19 cellular contexts compared by ENCODE assay signal in the genomic region with DNA sequence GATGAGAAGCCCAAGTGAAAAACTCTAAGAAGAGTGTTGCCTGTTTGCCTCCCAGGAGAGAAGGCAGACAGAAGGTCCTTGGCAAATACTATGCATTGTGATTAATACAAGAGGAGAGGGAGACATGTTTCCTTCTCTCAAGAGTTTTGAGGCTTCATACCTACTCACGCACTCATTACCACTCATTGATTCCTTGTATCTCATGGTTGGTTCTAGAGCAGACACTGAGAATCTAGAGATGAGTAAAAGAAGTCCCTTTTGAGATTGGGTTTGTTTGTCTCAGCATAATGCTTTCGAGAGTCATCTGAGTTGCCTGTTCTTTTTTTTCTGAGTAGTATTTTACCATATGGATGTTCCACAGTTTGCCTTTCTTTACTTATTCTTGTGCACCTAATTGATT. TPM values are rescaled to one million over a fixed set of nuclear protein-coding genes. Genes with fewer than 3 reads are reported as not detected.
DNase-seq lines count a peak whose midpoint lies in the region; ATAC-seq and TF ChIP-seq lines count a peak whose summit lies in the region.
"Had no signal": no experiment of that assay in that cellular context is flagged by ENCODE, and none has a peak within 500 bp of the region (broad histone marks: within the 10 kb centered on the region; RNA-seq: fewer than 3 reads in every experiment).

No MANE protein-coding gene starts in this region.

- in situ Hi-C loops in KBM-7 (cut with MboI; ENCODE audit: low pct_unique_long_range_greater_than_20kb, low sequenced_read_pairs) = no loop called here

- H3K9me3 Mint-ChIP-seq in activated naive CD4-positive, alpha-beta T cell treated with anti-CD3 and anti-CD28 coated beads for 36 hours = peaks cover 63% of the 10 kb centered on the region
- peaks cover 23% of the 10 kb centered on the region for H3K9me3 Mint-ChIP-seq in natural killer cell treated with Interleukin-12 subunit alpha and Interleukin-12 subunit beta and Interleukin-15 and Interleukin-18, amount 100 ng/mL, for 72 hours

- H3K27ac Mint-ChIP-seq in activated naive CD4-positive, alpha-beta T cell treated with anti-CD3 and anti-CD28 coated beads for 36 hours = peak overlapping the region; percentile 27
- H3K27ac Mint-ChIP-seq in natural killer cell treated with Interleukin-12 subunit alpha and Interleukin-12 subunit beta and Interleukin-15 and Interleukin-18, amount 100 ng/mL, for 72 hours = peak overlapping the region; percentile 24 to 40

- intact Hi-C loops in activated naive CD4-positive, alpha-beta T cell treated with anti-CD3 and anti-CD28 coated beads for 36 hours (cut with micrococcal nuclease) = no loop called here

- peaks cover 37% of the 10 kb centered on the region for H3K4me1 Mint-ChIP-seq in activated naive CD4-positive, alpha-beta T cell treated with anti-CD3 and anti-CD28 coated beads for 36 hours (ENCODE audit: low read depth)
- H3K4me1 Mint-ChIP-seq in natural killer cell treated with Interleukin-12 subunit alpha and Interleukin-12 subunit beta and Interleukin-15 and Interleukin-18, amount 100 ng/mL, for 72 hours (ENCODE audit: low read depth in 2 of 2) = peaks cover 29 to 34% of the 10 kb centered on the region in 2 donors

- TF ChIP-seq CTCF in VCaP (conservative IDR thresholded peaks at IDR 0.05) = no peak

- peaks cover 29% of the 10 kb centered on the region for H3K36me3 Mint-ChIP-seq in activated naive CD4-positive, alpha-beta T cell treated with anti-CD3 and anti-CD28 coated beads for 36 hours (ENCODE audit: low read depth)
- H3K36me3 Mint-ChIP-seq in natural killer cell treated with Interleukin-12 subunit alpha and Interleukin-12 subunit beta and Interleukin-15 and Interleukin-18, amount 100 ng/mL, for 72 hours = peaks cover 58% of the 10 kb centered on the region

- CTCF ChIA-PET in activated naive CD4-positive, alpha-beta T cell treated with anti-CD3 and anti-CD28 coated beads for 36 hours (lab: Charles Lee) = no interaction called here

- H3K27ac ChIP-seq in VCaP = peak overlapping the region; percentile 70
- H3K27ac ChIP-seq: KMS-11 had no signal

- ATAC-seq in natural killer cell treated with Interleukin-12 subunit alpha and Interleukin-12 subunit beta and Interleukin-15 and Interleukin-18, amount 100 ng/mL, for 72 hours = peak in 1 of 2 donors; percentile 44

- H3K27me3 Mint-ChIP-seq in activated naive CD4-positive, alpha-beta T cell treated with anti-CD3 and anti-CD28 coated beads for 36 hours (ENCODE audit: low read depth) = no peaks in the 10 kb centered on the region
- H3K27me3 Mint-ChIP-seq in natural killer cell treated with Interleukin-12 subunit alpha and Interleukin-12 subunit beta and Interleukin-15 and Interleukin-18, amount 100 ng/mL, for 72 hours = no peaks in the 10 kb centered on the region

- no peak overlapping the region for H3K4me3 Mint-ChIP-seq in activated naive CD4-positive, alpha-beta T cell treated with anti-CD3 and anti-CD28 coated beads for 36 hours
- H3K4me3 Mint-ChIP-seq in natural killer cell treated with Interleukin-12 subunit alpha and Interleukin-12 subunit beta and Interleukin-15 and Interleukin-18, amount 100 ng/mL, for 72 hours = peak overlapping the region; percentile 27

- DNase-seq in NCI-H2029 treated with DMSO at 0.1 percent for 48 hours (lab: John Stamatoyannopoulos, UW) (peak; percentile 45), NCI-H2029 (lab: John Stamatoyannopoulos, UW) (no peak), C1 segment of cervical spinal cord (lab: John Stamatoyannopoulos, UW) (no peak), KBM-7 (no peak)
- no peak for DNase-seq in activated naive CD4-positive, alpha-beta T cell treated with anti-CD3 and anti-CD28 coated beads for 36 hours
- no peak for DNase-seq in activated naive CD4-positive, alpha-beta T cell treated with Interleukin-2 at 50 U/mL for 16 hours
- DNase-seq in natural killer cell treated with Interleukin-12 subunit alpha and Interleukin-12 subunit beta and Interleukin-15 and Interleukin-18, amount 100 ng/mL, for 72 hours (ENCODE audit: low spot score) = no peak
- DNase-seq: 8988T, DMS 273 treated with DMSO at 0.1 percent for 48 hours, H7, NCI-H1048, NCI-H1436 treated with DMSO at 0.1 percent for 48 hours, NCI-H2081 treated with DMSO at 0.1 percent for 48 hours, NCI-H510A, NCI-H774, RPMI8226 had no signal

RNA-seq across cellular contexts. Expression of a gene that starts 13.8 kb away (rescaled TPM):
- 100 to 1,000 TPM; 180 to 193 TPM for total RNA-seq in activated naive CD4-positive, alpha-beta T cell treated with anti-CD3 and anti-CD28 coated beads for 36 hours
- 100 to 1,000 TPM in 1 of 2 donors, 10 to 100 TPM in 1; 83.6 to 245 TPM for total RNA-seq in natural killer cell treated with Interleukin-12 subunit alpha and Interleukin-12 subunit beta and Interleukin-15 and Interleukin-18, amount 100 ng/mL, for 72 hours
- total RNA-seq: H7, MCF 10A had no signal

RNA-seq across cellular contexts. Expression of a gene that starts 51.2 kb away (rescaled TPM):
- total RNA-seq in activated naive CD4-positive, alpha-beta T cell treated with anti-CD3 and anti-CD28 coated beads for 36 hours = 10 to 100 TPM; 19.2 to 20.7 TPM
- 10 to 100 TPM; 55.8 to 88.4 TPM for total RNA-seq in natural killer cell treated with Interleukin-12 subunit alpha and Interleukin-12 subunit beta and Interleukin-15 and Interleukin-18, amount 100 ng/mL, for 72 hours
- total RNA-seq: H7, MCF 10A had no signal
